Comparison of ENCODE assay signal across 8 cellular contexts in genomic region chr1:38527373-38527966, GRCh38.
A peak's percentile ranks its signal among the peaks of the same experiment; 100 is the strongest.
DNase-seq lines count a peak whose midpoint lies in the region; ATAC-seq and TF ChIP-seq lines count a peak whose summit lies in the region.

No MANE protein-coding gene starts in this region.

- peaks cover 53% of the 10 kb centered on the region for H3K27me3 Mint-ChIP-seq in mesothelial cell of epicardium (ENCODE audit: low read depth)

- intact Hi-C loops in cardiac septum (cut with DNase I): no loop called here

- DNase-seq in activated CD4-positive, alpha-beta T cell treated with anti-CD3 and anti-CD28 coated beads, Interleukin-2, amount 50 U/mL, for 4 hours: peak; percentile 32 to 34
- DNase-seq in left kidney (ENCODE audit: low read depth, low spot score) (peak; percentile 52), mesothelial cell of epicardium (ENCODE audit: low spot score in 2 of 2, unreplicated experiment in 2 of 2) (no peak), NCI-H1048 (lab: John Stamatoyannopoulos, UW) (no peak), cardiac septum (ENCODE audit: low spot score) (no peak), cortex of kidney (lab: John Stamatoyannopoulos, UW) (no peak)

- peaks cover 4% of the 10 kb centered on the region for H3K4me1 Mint-ChIP-seq in mesothelial cell of epicardium

- ATAC-seq in GM19395 (IDR thresholded peaks at IDR 0.05; ENCODE audit: unreplicated experiment): peak; percentile 89
- peak; percentile 73 for ATAC-seq in HG03097 (IDR thresholded peaks at IDR 0.05; ENCODE audit: low FRiP score, unreplicated experiment)

- no peaks in the 10 kb centered on the region for H3K36me3 Mint-ChIP-seq in mesothelial cell of epicardium

- H3K9me3 Mint-ChIP-seq in mesothelial cell of epicardium: peaks cover 4% of the 10 kb centered on the region

- no peak overlapping the region for H3K27ac Mint-ChIP-seq in mesothelial cell of epicardium

- no peak for TF ChIP-seq CTCF in mesothelial cell of epicardium (IDR thresholded peaks at IDR 0.05; ENCODE audit: unreplicated experiment)

- no peak overlapping the region for H3K4me3 Mint-ChIP-seq in mesothelial cell of epicardium

Comparison
In these comparisons a context has a peak if more than half of its experiments do, and no peak if none do; other contexts are left out.
1. DNase-seq: peak in activated CD4-positive, alpha-beta T cell treated with anti-CD3 and anti-CD28 coated beads, Interleukin-2, amount 50 U/mL, for 4 hours (2 of 2) and left kidney (single experiment); none in mesothelial cell of epicardium (0 of 2), NCI-H1048 (single experiment), cardiac septum (single experiment) and cortex of kidney (single experiment).